ENCODE assay signal across 14 cellular contexts in genomic region chr22:16932577-16932976, GRCh38.
A peak's percentile ranks its signal among the peaks of the same experiment; 100 is the strongest.
DNase-seq lines count a peak whose midpoint lies in the region; ATAC-seq and TF ChIP-seq lines count a peak whose summit lies in the region.
"Had no signal": no experiment of that assay in that cellular context is flagged by ENCODE, and none has a peak within 500 bp of the region (broad histone marks: within the 10 kb centered on the region; RNA-seq: fewer than 3 reads in every experiment).

No MANE protein-coding gene starts in this region.

- no peaks in the 10 kb centered on the region for H3K9me3 ChIP-seq in MM.1S (replicated peaks; ENCODE audit: insufficient read depth, low read length)
- H3K9me3 ChIP-seq in tibial nerve = no peaks in the 10 kb centered on the region
- H3K9me3 ChIP-seq: left lung had no signal

- DNase-seq in ACHN (peak; percentile 10), DMS114 treated with DMSO at 0.1 percent for 48 hours (lab: John Stamatoyannopoulos, UW; ENCODE audit: unreplicated experiment) (peak; percentile 15), MM.1S (no peak), dermis blood vessel endothelial cell (peak; percentile 2), tibial nerve (ENCODE audit: low spot score in 2 of 2) (no peak), SKM-1 (lab: John Stamatoyannopoulos, UW; ENCODE audit: unreplicated experiment) (no peak), WTC11 (ENCODE audit: low spot score) (no peak), T-helper 1 cell (no peak)
- DNase-seq: activated naive CD4-positive, alpha-beta T cell; brain microvascular endothelial cell; left lung; NCI-H2081 treated with DMSO at 0.1 percent for 48 hours; PC-3 had no signal

- TF ChIP-seq EP300 in tibial nerve (IDR thresholded peaks at IDR 0.05) = no peak

- H2AFZ ChIP-seq in MM.1S (ENCODE audit: low read length) = no peak overlapping the region

- no peak overlapping the region for H3K9ac ChIP-seq in MM.1S (ENCODE audit: low read length)

- H3F3A ChIP-seq in MM.1S (ENCODE audit: insufficient read depth, low read length) = no peaks in the 10 kb centered on the region

- TF ChIP-seq POLR2A in tibial nerve (IDR thresholded peaks at IDR 0.05) = no peak

- no peak overlapping the region for H3K4me2 ChIP-seq in MM.1S (ENCODE audit: low read depth, low read length)

- no peak overlapping the region for H3K4me3 Mint-ChIP-seq in WTC11
- H3K4me3 Mint-ChIP-seq: nephron had no signal

- H3K4me3 ChIP-seq in MM.1S (ENCODE audit: low read length) (no peak overlapping the region), tibial nerve (no peak overlapping the region)
- H3K4me3 ChIP-seq: left lung had no signal

- no peak for ATAC-seq in WTC11
- ATAC-seq: left lung, PC-3 had no signal

- in situ Hi-C loops in ACHN (cut with HindIII; ENCODE audit: low pct_ligation_motif_present, low pct_unique_long_range_greater_than_20kb, low sequenced_read_pairs) = no loop called here

- no peaks in the 10 kb centered on the region for H3K79me2 ChIP-seq in MM.1S (ENCODE audit: low read length)

- peaks cover 28% of the 10 kb centered on the region for H3K36me3 Mint-ChIP-seq in WTC11

- H3K4me1 ChIP-seq in MM.1S (ENCODE audit: low read length) (no peaks in the 10 kb centered on the region), tibial nerve (no peaks in the 10 kb centered on the region)
- H3K4me1 ChIP-seq: left lung had no signal

- no peaks in the 10 kb centered on the region for H3K4me1 Mint-ChIP-seq in WTC11
- H3K4me1 Mint-ChIP-seq: nephron had no signal

- peaks cover 87% of the 10 kb centered on the region for H3K9me3 Mint-ChIP-seq in WTC11

- H3K27ac Mint-ChIP-seq in WTC11 = no peak overlapping the region
- H3K27ac Mint-ChIP-seq: nephron had no signal

- no peaks in the 10 kb centered on the region for H4K20me1 ChIP-seq in MM.1S (ENCODE audit: insufficient read depth, low read length)

- CTCF ChIA-PET in WTC11 (lab: Charles Lee) = interaction anchor here (1.5 to 2.0 kb wide), 3 partner anchors 15 to 239 kb away, joined by 3 to 15 read pairs (median 6); no protein-coding TSS in a partner anchor

- POLR2A ChIA-PET in WTC11 (lab: Charles Lee) = no interaction called here

- H3K9me2 ChIP-seq in MM.1S (replicated peaks; ENCODE audit: insufficient read depth, low read length) = no peaks in the 10 kb centered on the region

- H3K36me3 ChIP-seq in MM.1S (replicated peaks; ENCODE audit: insufficient read depth, low read length) (no peaks in the 10 kb centered on the region), tibial nerve (no peaks in the 10 kb centered on the region)
- H3K36me3 ChIP-seq: brain microvascular endothelial cell, left lung had no signal

- peaks cover 19% of the 10 kb centered on the region for H3K27me3 Mint-ChIP-seq in WTC11 (ENCODE audit: low read depth)

- H3K27ac ChIP-seq in MM.1S (ENCODE audit: low read length) = no peak overlapping the region
- no peak overlapping the region for H3K27ac ChIP-seq in tibial nerve
- H3K27ac ChIP-seq: brain microvascular endothelial cell, left lung had no signal

- WGBS in tibial nerve, 2 donors = 30 to 38% methylated on average over 3 of the region's 3 CpGs

- TF ChIP-seq CTCF in MM.1S (IDR thresholded peaks at IDR 0.05; ENCODE audit: low read length) (0 out of 2 replicates have a peak, but pooled peaks have one; percentile 25), tibial nerve (IDR thresholded peaks at IDR 0.05) (peak in 1 of 5 experiments; percentile 22), WTC11 (IDR thresholded peaks at IDR 0.05) (no peak)

- H3K27me3 ChIP-seq in MM.1S (replicated peaks; ENCODE audit: insufficient read depth, low read length) (no peaks in the 10 kb centered on the region), tibial nerve (peaks cover 0 to 3% of the 10 kb centered on the region in 2 donors)
- H3K27me3 ChIP-seq: brain microvascular endothelial cell had no signal

TF ChIP-seq in WTC11, 78 proteins besides CTCF, POLR2A, EP300 and RAD21:
- TF ChIP-seq ZNF423 (CRISPR knock-in tag; IDR thresholded peaks at IDR 0.05) (no peak), E2F4 (CRISPR knock-in tag; IDR thresholded peaks at IDR 0.05; ENCODE audit: borderline replicate concordance, low read depth) (no peak), ZNF219 (CRISPR knock-in tag; IDR thresholded peaks at IDR 0.05; ENCODE audit: borderline replicate concordance) (no peak), ZNF232 (CRISPR knock-in tag; IDR thresholded peaks at IDR 0.05) (no peak), ZNF425 (CRISPR knock-in tag; conservative IDR thresholded peaks at IDR 0.05) (no peak), NR3C1 (CRISPR knock-in tag; conservative IDR thresholded peaks at IDR 0.05; ENCODE audit: low read depth) (no peak)
- TF ChIP-seq, protein P1, sequence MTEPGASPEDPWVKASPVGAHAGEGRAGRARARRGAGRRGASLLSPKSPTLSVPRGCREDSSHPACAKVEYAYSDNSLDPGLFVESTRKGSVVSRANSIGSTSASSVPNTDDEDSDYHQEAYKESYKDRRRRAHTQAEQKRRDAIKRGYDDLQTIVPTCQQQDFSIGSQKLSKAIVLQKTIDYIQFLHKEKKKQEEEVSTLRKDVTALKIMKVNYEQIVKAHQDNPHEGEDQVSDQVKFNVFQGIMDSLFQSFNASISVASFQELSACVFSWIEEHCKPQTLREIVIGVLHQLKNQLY (CRISPR knock-in tag; IDR thresholded peaks at IDR 0.05) = no peak
- TF ChIP-seq, protein P2, sequence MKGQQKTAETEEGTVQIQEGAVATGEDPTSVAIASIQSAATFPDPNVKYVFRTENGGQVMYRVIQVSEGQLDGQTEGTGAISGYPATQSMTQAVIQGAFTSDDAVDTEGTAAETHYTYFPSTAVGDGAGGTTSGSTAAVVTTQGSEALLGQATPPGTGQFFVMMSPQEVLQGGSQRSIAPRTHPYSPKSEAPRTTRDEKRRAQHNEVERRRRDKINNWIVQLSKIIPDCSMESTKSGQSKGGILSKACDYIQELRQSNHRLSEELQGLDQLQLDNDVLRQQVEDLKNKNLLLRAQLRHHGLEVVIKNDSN (CRISPR knock-in tag; IDR thresholded peaks at IDR 0.05) = no peak
- TF ChIP-seq, protein P3, sequence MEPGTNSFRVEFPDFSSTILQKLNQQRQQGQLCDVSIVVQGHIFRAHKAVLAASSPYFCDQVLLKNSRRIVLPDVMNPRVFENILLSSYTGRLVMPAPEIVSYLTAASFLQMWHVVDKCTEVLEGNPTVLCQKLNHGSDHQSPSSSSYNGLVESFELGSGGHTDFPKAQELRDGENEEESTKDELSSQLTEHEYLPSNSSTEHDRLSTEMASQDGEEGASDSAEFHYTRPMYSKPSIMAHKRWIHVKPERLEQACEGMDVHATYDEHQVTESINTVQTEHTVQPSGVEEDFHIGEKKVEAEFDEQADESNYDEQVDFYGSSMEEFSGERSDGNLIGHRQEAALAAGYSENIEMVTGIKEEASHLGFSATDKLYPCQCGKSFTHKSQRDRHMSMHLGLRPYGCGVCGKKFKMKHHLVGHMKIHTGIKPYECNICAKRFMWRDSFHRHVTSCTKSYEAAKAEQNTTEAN (CRISPR knock-in tag; IDR thresholded peaks at IDR 0.05) = no peak

Comparison
In these comparisons a context has a peak if more than half of its experiments do, and no peak if none do; other contexts are left out.
1. DNase-seq: peak in ACHN (single experiment), DMS114 treated with DMSO at 0.1 percent for 48 hours (single experiment) and dermis blood vessel endothelial cell (single experiment); none in MM.1S (single experiment), tibial nerve (0 of 2), SKM-1 (single experiment), WTC11 (single experiment) and T-helper 1 cell (0 of 5).